8 cellular contexts compared by ENCODE assay signal in the genomic region with DNA sequence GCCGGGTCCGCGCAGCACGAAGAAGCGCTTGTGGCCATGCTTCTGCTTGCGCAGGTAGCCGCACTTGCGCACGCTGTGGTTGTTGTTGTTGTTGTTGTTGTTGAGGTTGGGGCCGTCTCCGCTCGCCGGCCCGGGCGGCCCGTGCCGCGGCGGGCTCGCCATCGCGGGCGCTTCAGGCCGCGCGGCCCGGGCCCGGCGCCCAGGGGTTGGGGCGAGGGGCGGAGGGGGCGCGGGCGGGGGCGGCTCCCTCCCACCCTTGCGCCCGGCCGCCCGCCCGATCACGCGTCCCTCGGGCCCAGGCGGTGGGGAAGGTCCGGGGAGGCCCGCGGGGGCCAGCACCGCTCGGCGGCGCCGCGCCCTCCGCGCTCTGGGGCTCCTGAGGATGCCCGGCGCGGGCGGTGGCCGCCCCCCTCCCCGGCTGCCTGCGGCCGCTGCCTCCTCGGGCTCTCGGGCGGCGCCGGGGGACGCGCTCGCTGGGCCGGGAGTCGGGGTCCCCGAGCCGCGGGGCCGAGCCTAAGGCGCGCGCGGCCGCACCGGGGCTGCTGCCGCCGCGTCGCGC. TPM values are rescaled to one million over a fixed set of nuclear protein-coding genes. Genes with fewer than 3 reads are reported as not detected.
A peak's percentile ranks its signal among the peaks of the same experiment; 100 is the strongest.
DNase-seq lines count a peak whose midpoint lies in the region; ATAC-seq and TF ChIP-seq lines count a peak whose summit lies in the region.

No MANE protein-coding gene starts in this region.

- H3K36me3 ChIP-seq in gastrocnemius medialis, result peaks cover 0 to 15% of the 10 kb centered on the region in 2 donors

- H3K27ac ChIP-seq in gastrocnemius medialis, result peak overlapping the region; percentile 83 to 94 (median 86)

- peaks cover 23% of the 10 kb centered on the region for H3K27me3 Mint-ChIP-seq in T-helper 2 cell treated with Interferon-gamma antibody and Interleukin-4, amounts not matched to agents 5 μg/mL and 100 μg/mL, for 36 hours (ENCODE audit: low read depth)

- peaks cover 0 to 3% (median 0%) of the 10 kb centered on the region in 3 donors for H3K27me3 ChIP-seq in gastrocnemius medialis

- peak overlapping the region; percentile 52 for H3K27ac Mint-ChIP-seq in T-helper 2 cell treated with Interferon-gamma antibody and Interleukin-4, amounts not matched to agents 5 μg/mL and 100 μg/mL, for 36 hours

- in situ Hi-C loops in gastrocnemius medialis (cut with MboI; ENCODE audit: low sequenced_read_pairs in 4 of 4), result loop anchor here (25.0 kb wide), 4 partner anchors 326 to 1574 kb away; a partner anchor contains a TSS

- H3K4me1 ChIP-seq in gastrocnemius medialis, result peaks cover 1 to 21% of the 10 kb centered on the region in 2 donors

- H3K36me3 Mint-ChIP-seq in T-helper 2 cell treated with Interferon-gamma antibody and Interleukin-4, amounts not matched to agents 5 μg/mL and 100 μg/mL, for 36 hours (ENCODE audit: low read depth), result peaks cover 9% of the 10 kb centered on the region

- no peak for TF ChIP-seq POLR2A in gastrocnemius medialis (IDR thresholded peaks at IDR 0.05)

- ATAC-seq in HG02588 (IDR thresholded peaks at IDR 0.05; ENCODE audit: unreplicated experiment) (peak; percentile 17), gastrocnemius medialis (peak; percentile 47 to 53)

- H3K9me3 ChIP-seq in gastrocnemius medialis, result no peaks in the 10 kb centered on the region

- peak overlapping the region; percentile 66 for H3K4me3 ChIP-seq in fibroblast of villous mesenchyme (ENCODE audit: low read depth, low read length)
- peak overlapping the region; percentile 74 to 78 (median 74) for H3K4me3 ChIP-seq in gastrocnemius medialis

- peak overlapping the region; percentile 52 for H3K4me3 Mint-ChIP-seq in T-helper 2 cell treated with Interferon-gamma antibody and Interleukin-4, amounts not matched to agents 5 μg/mL and 100 μg/mL, for 36 hours

- H3K4me1 Mint-ChIP-seq in T-helper 2 cell treated with Interferon-gamma antibody and Interleukin-4, amounts not matched to agents 5 μg/mL and 100 μg/mL, for 36 hours (ENCODE audit: low read depth), result peaks cover 25% of the 10 kb centered on the region

- peak; percentile 70 for DNase-seq in NCI-H748 (lab: John Stamatoyannopoulos, UW; ENCODE audit: unreplicated experiment)
- DNase-seq in NCI-H748 treated with DMSO at 0.1 percent for 48 hours (lab: John Stamatoyannopoulos, UW), result no peak
- no peak for DNase-seq in T-helper 2 cell treated with Interferon-gamma antibody and Interleukin-4, amounts not matched to agents 5 μg/mL and 100 μg/mL, for 36 hours (ENCODE audit: low spot score)
- DNase-seq in fibroblast of villous mesenchyme (ENCODE audit: low read depth), result no peak
- DNase-seq in gastrocnemius medialis, result no peak
- DNase-seq in GOT3 (lab: John Stamatoyannopoulos, UW), result no peak
- no peak for DNase-seq in DMS79 (lab: John Stamatoyannopoulos, UW)

- intact Hi-C loops in gastrocnemius medialis (cut with DNase I; ENCODE audit: low total_unique reads), result loop anchor here (1.0 to 10.0 kb wide), 6 partner anchors 221 to 1571 kb away; a partner anchor contains a TSS

- H3K9me3 Mint-ChIP-seq in T-helper 2 cell treated with Interferon-gamma antibody and Interleukin-4, amounts not matched to agents 5 μg/mL and 100 μg/mL, for 36 hours, result no peaks in the 10 kb centered on the region

- TF ChIP-seq CTCF in fibroblast of villous mesenchyme (IDR thresholded peaks at IDR 0.05; ENCODE audit: insufficient read depth, low read depth, low read length) (no peak), gastrocnemius medialis (IDR thresholded peaks at IDR 0.05 in 4 of 5, conservative IDR thresholded peaks at IDR 0.05 in 1 of 5) (no peak)

RNA-seq across cellular contexts. Expression of a gene that starts 0.4 kb away (rescaled TPM):
- total RNA-seq in fibroblast of villous mesenchyme (6.4 and 19.0 TPM in 2 replicates), gastrocnemius medialis (10 to 100 TPM; 23.8 to 65.6 (median 28.7) TPM)
